Comparison of ENCODE assay signal across 1 cellular context in the genomic region with DNA sequence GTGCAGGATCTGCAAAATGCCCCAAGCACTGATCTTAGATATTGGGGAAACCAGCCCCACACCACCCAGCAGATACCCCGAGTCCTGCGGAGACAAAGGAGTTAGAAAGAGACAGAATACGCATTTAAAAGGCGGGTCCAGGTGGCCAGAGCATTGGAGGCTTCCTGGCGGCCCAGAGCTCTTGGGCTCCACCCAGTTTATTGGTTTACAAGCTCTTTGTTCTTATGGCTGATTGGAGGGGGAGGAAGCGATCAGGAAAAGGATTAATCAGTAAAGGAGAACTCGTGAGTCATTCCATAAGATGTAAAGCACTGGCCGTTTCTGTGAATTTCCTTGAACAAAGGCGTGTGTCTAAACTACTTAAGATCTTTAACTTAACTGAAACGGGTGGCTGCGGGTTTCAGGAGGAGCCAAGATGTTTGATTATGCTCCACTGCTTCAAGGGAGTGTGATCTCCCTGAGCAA.
TF ChIP-seq lines count a peak whose summit lies in the region.

No MANE protein-coding gene starts in this region.

TF ChIP-seq in HCT116, 20 proteins besides CTCF, POLR2A, EP300 and RAD21 (continued from another document):
- TF ChIP-seq ZNF274 (IDR thresholded peaks at IDR 0.05; ENCODE audit: low read depth, low read length): no peak
- no peak for TF ChIP-seq ZFX (IDR thresholded peaks at IDR 0.05)
- TF ChIP-seq SP1 (IDR thresholded peaks at IDR 0.05; ENCODE audit: low read depth): no peak
- no peak for TF ChIP-seq TCF7L2 (IDR thresholded peaks at IDR 0.05; ENCODE audit: borderline replicate concordance, extremely low read depth, insufficient read depth, insufficient read length)
TF ChIP-seq in HCT116: peak in this region for 0.
